ENCODE assay signal across 8 cellular contexts in the genomic region with DNA sequence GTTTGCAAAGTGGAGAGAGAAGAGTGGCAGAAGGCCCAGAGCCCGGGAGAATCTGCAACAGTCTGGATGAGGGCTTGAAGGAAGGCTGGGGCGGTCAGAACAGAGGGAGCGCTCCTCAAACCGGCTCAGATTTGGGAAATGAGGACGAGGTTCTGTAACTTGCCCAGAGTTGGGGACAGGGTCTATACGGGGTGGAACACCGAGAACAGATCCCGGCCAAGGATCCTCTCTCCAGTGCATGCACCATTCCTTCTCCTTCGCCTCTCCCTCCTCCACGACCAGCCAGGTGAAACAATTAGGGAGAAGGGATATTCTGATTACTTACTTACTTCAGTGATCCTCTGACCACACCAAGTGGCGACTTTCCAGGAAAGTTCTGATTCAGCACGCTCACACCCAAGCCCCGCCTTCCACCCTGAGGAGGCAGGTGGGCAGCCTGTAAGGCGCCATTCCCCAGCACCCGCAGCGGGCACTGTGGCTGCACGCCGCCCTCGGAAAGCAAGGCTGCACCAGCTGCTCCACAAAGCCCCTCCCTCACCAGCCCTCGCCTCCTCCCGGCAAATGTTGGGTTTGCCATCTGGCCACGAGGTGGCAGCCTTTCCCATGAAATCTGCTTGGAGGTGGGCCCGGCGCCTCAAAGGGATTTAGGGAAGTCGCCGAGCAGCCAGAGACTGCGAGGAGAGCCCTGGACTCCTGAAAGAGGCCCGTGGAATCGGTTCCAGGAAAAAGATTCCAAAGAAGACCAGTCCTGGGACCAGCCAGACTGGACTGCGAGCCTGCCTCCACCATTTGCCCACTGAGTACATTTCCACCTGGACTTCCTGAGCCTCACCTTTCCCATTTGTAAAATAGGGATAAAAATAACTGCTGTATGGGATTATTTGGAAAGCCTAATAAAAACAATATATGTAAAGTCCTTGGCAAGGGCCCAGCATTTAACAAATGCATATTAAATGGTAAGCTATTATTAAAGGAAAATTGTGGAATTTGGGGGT. TPM values are rescaled to one million over a fixed set of nuclear protein-coding genes. Genes with fewer than 3 reads are reported as not detected.
DNase-seq lines count a peak whose midpoint lies in the region; ATAC-seq and TF ChIP-seq lines count a peak whose summit lies in the region.

No MANE protein-coding gene starts in this region.

- H3K9ac ChIP-seq in SK-N-MC (ENCODE audit: insufficient read length) (peak overlapping the region; percentile 52), parathyroid adenoma (no peak overlapping the region)

- in situ Hi-C loops in transverse colon (cut with MboI; ENCODE audit: low pct_ligation_motif_present in 1 of 4, low pct_unique_long_range_greater_than_20kb in 1 of 4, low sequenced_read_pairs in 3 of 4), result loop anchor here in 1 of 4 donors (25.0 kb wide), 1 partner anchor 168 kb away; no protein-coding TSS in a partner anchor

- H3K27ac Mint-ChIP-seq in activated naive CD8-positive, alpha-beta T cell treated with anti-CD3 and anti-CD28 coated beads for 36 hours, result no peak overlapping the region

- H3K36me3 ChIP-seq in SK-N-MC (ENCODE audit: insufficient read depth, low read length) (no peaks in the 10 kb centered on the region), cardiac muscle cell (no peaks in the 10 kb centered on the region), parathyroid adenoma (ENCODE audit: control insufficient read depth, insufficient read depth, low read length) (no peaks in the 10 kb centered on the region), transverse colon (no peaks in the 10 kb centered on the region)

- H3K9me3 Mint-ChIP-seq in activated naive CD8-positive, alpha-beta T cell treated with anti-CD3 and anti-CD28 coated beads for 36 hours, result no peaks in the 10 kb centered on the region

- POLR2A ChIA-PET in GM10248 (lab: Yijun Ruan, JAX), result no interaction called here

- peak; percentile 81 for ATAC-seq in HG02588 (IDR thresholded peaks at IDR 0.05; ENCODE audit: unreplicated experiment)

- TF ChIP-seq CTCF in GM10248 (IDR thresholded peaks at IDR 0.05; ENCODE audit: control extremely low read depth, extremely low read depth, low read depth, missing control alignments), result peak; percentile 96
- TF ChIP-seq CTCF in cardiac muscle cell (IDR thresholded peaks at IDR 0.05; ENCODE audit: low read depth, low read length), result peak; percentile 89
- peak; percentile 97 for TF ChIP-seq CTCF in parathyroid adenoma (IDR thresholded peaks at IDR 0.05)
- peak; percentile 79 to 94 (median 87) for TF ChIP-seq CTCF in transverse colon (IDR thresholded peaks at IDR 0.05)

- H3K36me3 Mint-ChIP-seq in activated naive CD8-positive, alpha-beta T cell treated with anti-CD3 and anti-CD28 coated beads for 36 hours, result no peaks in the 10 kb centered on the region

- peaks cover 7% of the 10 kb centered on the region for H3K4me1 Mint-ChIP-seq in activated naive CD8-positive, alpha-beta T cell treated with anti-CD3 and anti-CD28 coated beads for 36 hours

- H3K9me3 ChIP-seq in SK-N-MC (ENCODE audit: low read depth, low read length) (no peaks in the 10 kb centered on the region), cardiac muscle cell (ENCODE audit: low read depth) (no peaks in the 10 kb centered on the region), parathyroid adenoma (ENCODE audit: control insufficient read depth, low read length) (no peaks in the 10 kb centered on the region), transverse colon (no peaks in the 10 kb centered on the region)

- H3K4me3 Mint-ChIP-seq in activated naive CD8-positive, alpha-beta T cell treated with anti-CD3 and anti-CD28 coated beads for 36 hours, result peak overlapping the region; percentile 33

- H3K27me3 ChIP-seq in cardiac muscle cell (peaks cover 4% of the 10 kb centered on the region), parathyroid adenoma (ENCODE audit: control insufficient read depth, insufficient read depth, low read length) (no peaks in the 10 kb centered on the region), transverse colon (no peaks in the 10 kb centered on the region)

- peak overlapping the region; percentile 62 for H3K4me3 ChIP-seq in SK-N-MC
- H3K4me3 ChIP-seq in cardiac muscle cell, result peak overlapping the region; percentile 22
- peak overlapping the region; percentile 36 for H3K4me3 ChIP-seq in parathyroid adenoma (ENCODE audit: low read depth, low read length)
- peak overlapping the region in 3 of 4 donors; percentile 0 to 39 (median 23) for H3K4me3 ChIP-seq in transverse colon

- intact Hi-C loops in transverse colon (cut with DNase I; ENCODE audit: low total_unique reads), result no loop called here

- no peak for TF ChIP-seq POLR2A in transverse colon (IDR thresholded peaks at IDR 0.05)

- no peak for TF ChIP-seq EP300 in transverse colon (IDR thresholded peaks at IDR 0.05; ENCODE audit: low read depth)

- H3K27ac ChIP-seq in SK-N-MC (no peak overlapping the region), cardiac muscle cell (no peak overlapping the region), parathyroid adenoma (peak overlapping the region; percentile 3), transverse colon (peak overlapping the region in 3 of 4 donors; percentile 21 to 64 (median 37))

- no peaks in the 10 kb centered on the region for H3K79me2 ChIP-seq in parathyroid adenoma

- WGBS in transverse colon (ENCODE audit: low coverage in 1 of 2), 2 donors, result 6 to 18% methylated on average over 6 to 30 of the region's 30 CpGs

- peak overlapping the region; percentile 63 for H2AFZ ChIP-seq in parathyroid adenoma

- CTCF ChIA-PET in GM10248 (lab: Yijun Ruan, JAX), result interaction anchor here (0.7 to 3.2 kb wide), 28 partner anchors 8 to 1313 kb away, joined by 3 to 18 read pairs (median 4); partner anchors contain the start of gene RARS1

- H3K27me3 Mint-ChIP-seq in activated naive CD8-positive, alpha-beta T cell treated with anti-CD3 and anti-CD28 coated beads for 36 hours, result peaks cover 31% of the 10 kb centered on the region

- H3K4me2 ChIP-seq in parathyroid adenoma (ENCODE audit: low read length), result peak overlapping the region; percentile 59

- peak; percentile 85 for DNase-seq in GM10248 (ENCODE audit: extremely low spot score)
- DNase-seq in NAMALWA (ENCODE audit: low spot score), result peak; percentile 86
- peak; percentile 22 for DNase-seq in SK-N-MC (ENCODE audit: low read depth, low spot score)
- DNase-seq in activated naive CD8-positive, alpha-beta T cell treated with anti-CD3 and anti-CD28 coated beads for 36 hours, result peak; percentile 75
- peak; percentile 92 to 94 for DNase-seq in cardiac muscle cell (ENCODE audit: low read depth in 1 of 2, low spot score in 1 of 2)
- peak; percentile 88 for DNase-seq in transverse colon

- H3K4me1 ChIP-seq in cardiac muscle cell (ENCODE audit: low read depth), result peaks cover 7% of the 10 kb centered on the region
- H3K4me1 ChIP-seq in parathyroid adenoma, result peaks cover 9% of the 10 kb centered on the region
- peaks cover 10 to 23% (median 13%) of the 10 kb centered on the region in 4 donors for H3K4me1 ChIP-seq in transverse colon

RNA-seq across cellular contexts. Expression of gene WWC1, which starts 22.2 kb away (rescaled TPM):
- 1 to 10 TPM; 1.5 to 2.5 TPM for total RNA-seq in activated naive CD8-positive, alpha-beta T cell treated with anti-CD3 and anti-CD28 coated beads for 36 hours
- total RNA-seq in cardiac muscle cell (8.6 and 9.7 TPM in 2 replicates), transverse colon (10 to 100 TPM; 10.1 to 34.8 (median 16.8) TPM)
- polyA plus RNA-seq in cardiac muscle cell, result 6.0 and 6.9 TPM in 2 replicates

Comparison
In these comparisons a context has a peak if more than half of its experiments do, and no peak if none do; other contexts are left out.
1. DNase-seq: peak in every context shown above with its lines; median percentile 93 in cardiac muscle cell; 88 in transverse colon; 86 in NAMALWA; 85 in GM10248; 75 in activated naive CD8-positive, alpha-beta T cell treated with anti-CD3 and anti-CD28 coated beads for 36 hours; 22 in SK-N-MC.
2. H3K27ac ChIP-seq: peak in parathyroid adenoma (single experiment) and transverse colon (3 of 4); none in SK-N-MC (single experiment) and cardiac muscle cell (single experiment).
3. Peak in every context shown above with its lines, with median percentiles within 50 percentile points of each other: CTCF ChIP-seq and H3K4me3 ChIP-seq.